In genomic region chr1:183106166-183106565, GRCh38 we compare ENCODE assay signal across 17 cellular contexts.
"Had no signal": no experiment of that assay in that cellular context is flagged by ENCODE, and none has a peak within 500 bp of the region (broad histone marks: within the 10 kb centered on the region; RNA-seq: fewer than 3 reads in every experiment).

No MANE protein-coding gene starts in this region.

- H3K4me1 Mint-ChIP-seq: activated CD4-positive, alpha-beta memory T cell treated with anti-CD3 and anti-CD28 coated beads, Interleukin-2, amount 10 ng/mL, durations not matched to agents 7 days and 5 days; activated naive CD8-positive, alpha-beta T cell treated with anti-CD3 and anti-CD28 coated beads, Interleukin-2, amount 10 ng/mL, durations not matched to agents 7 days and 5 days; stimulated activated effector memory CD8-positive, alpha-beta T cell treated with anti-CD3 and anti-CD28 coated beads, Interleukin-12 subunit alpha, Interleukin-12 subunit beta, amount 100 ng/mL, for 72 hours had no signal

- DNase-seq: activated CD4-positive, alpha-beta memory T cell treated with anti-CD3 and anti-CD28 coated beads, Interleukin-2, amount 10 ng/mL, durations not matched to agents 7 days and 5 days; activated gamma-delta T cell treated with Interleukin-2 at 50 U/mL for 16 hours; activated naive CD8-positive, alpha-beta T cell treated with anti-CD3 and anti-CD28 coated beads, Interleukin-2, amount 10 ng/mL, durations not matched to agents 7 days and 5 days; activated T-cell treated with anti-CD3 and anti-CD28 coated beads, Interleukin-2, amount 50 U/mL, for 48 hours; caudate nucleus; effector memory CD8-positive, alpha-beta T cell; left ventricle myocardium superior; mesendoderm; small intestine; T-helper 1 cell had no signal

- H2AFZ ChIP-seq: parathyroid adenoma had no signal

- H3K79me2 ChIP-seq: parathyroid adenoma had no signal

- H3K36me3 Mint-ChIP-seq: activated naive CD8-positive, alpha-beta T cell treated with anti-CD3 and anti-CD28 coated beads, Interleukin-2, amount 10 ng/mL, durations not matched to agents 7 days and 5 days; stimulated activated effector memory CD8-positive, alpha-beta T cell treated with anti-CD3 and anti-CD28 coated beads, Interleukin-12 subunit alpha, Interleukin-12 subunit beta, amount 100 ng/mL, for 72 hours had no signal

- H3K27ac ChIP-seq: epithelial cell of prostate, parathyroid adenoma, VCaP had no signal

- ATAC-seq: effector memory CD8-positive, alpha-beta T cell; stimulated activated effector memory CD8-positive, alpha-beta T cell treated with anti-CD3 and anti-CD28 coated beads, Interleukin-12 subunit alpha, Interleukin-12 subunit beta, amount 100 ng/mL, for 72 hours had no signal

- H3K9me3 ChIP-seq: ascending aorta, tibial nerve had no signal

- H3K4me3 Mint-ChIP-seq: activated CD4-positive, alpha-beta memory T cell treated with anti-CD3 and anti-CD28 coated beads, Interleukin-2, amount 10 ng/mL, durations not matched to agents 7 days and 5 days; activated naive CD8-positive, alpha-beta T cell treated with anti-CD3 and anti-CD28 coated beads, Interleukin-2, amount 10 ng/mL, durations not matched to agents 7 days and 5 days; effector memory CD8-positive, alpha-beta T cell; neural crest cell; stimulated activated effector memory CD8-positive, alpha-beta T cell treated with anti-CD3 and anti-CD28 coated beads, Interleukin-12 subunit alpha, Interleukin-12 subunit beta, amount 100 ng/mL, for 72 hours had no signal

- H3K9ac ChIP-seq: parathyroid adenoma had no signal

- H3K4me1 ChIP-seq: parathyroid adenoma had no signal

- H3K4me3 ChIP-seq: ascending aorta, tibial nerve had no signal

- H3K27ac Mint-ChIP-seq: activated CD4-positive, alpha-beta memory T cell treated with anti-CD3 and anti-CD28 coated beads, Interleukin-2, amount 10 ng/mL, durations not matched to agents 7 days and 5 days; activated naive CD8-positive, alpha-beta T cell treated with anti-CD3 and anti-CD28 coated beads, Interleukin-2, amount 10 ng/mL, durations not matched to agents 7 days and 5 days; effector memory CD8-positive, alpha-beta T cell; stimulated activated effector memory CD8-positive, alpha-beta T cell treated with anti-CD3 and anti-CD28 coated beads, Interleukin-12 subunit alpha, Interleukin-12 subunit beta, amount 100 ng/mL, for 72 hours had no signal

- H3K27me3 ChIP-seq: ascending aorta, tibial nerve had no signal

- H3K9me3 Mint-ChIP-seq: activated CD4-positive, alpha-beta memory T cell treated with anti-CD3 and anti-CD28 coated beads, Interleukin-2, amount 10 ng/mL, durations not matched to agents 7 days and 5 days; activated naive CD8-positive, alpha-beta T cell treated with anti-CD3 and anti-CD28 coated beads, Interleukin-2, amount 10 ng/mL, durations not matched to agents 7 days and 5 days; effector memory CD8-positive, alpha-beta T cell; neural crest cell; stimulated activated effector memory CD8-positive, alpha-beta T cell treated with anti-CD3 and anti-CD28 coated beads, Interleukin-12 subunit alpha, Interleukin-12 subunit beta, amount 100 ng/mL, for 72 hours had no signal
